ENCODE assay signal across 8 cellular contexts in the genomic region with DNA sequence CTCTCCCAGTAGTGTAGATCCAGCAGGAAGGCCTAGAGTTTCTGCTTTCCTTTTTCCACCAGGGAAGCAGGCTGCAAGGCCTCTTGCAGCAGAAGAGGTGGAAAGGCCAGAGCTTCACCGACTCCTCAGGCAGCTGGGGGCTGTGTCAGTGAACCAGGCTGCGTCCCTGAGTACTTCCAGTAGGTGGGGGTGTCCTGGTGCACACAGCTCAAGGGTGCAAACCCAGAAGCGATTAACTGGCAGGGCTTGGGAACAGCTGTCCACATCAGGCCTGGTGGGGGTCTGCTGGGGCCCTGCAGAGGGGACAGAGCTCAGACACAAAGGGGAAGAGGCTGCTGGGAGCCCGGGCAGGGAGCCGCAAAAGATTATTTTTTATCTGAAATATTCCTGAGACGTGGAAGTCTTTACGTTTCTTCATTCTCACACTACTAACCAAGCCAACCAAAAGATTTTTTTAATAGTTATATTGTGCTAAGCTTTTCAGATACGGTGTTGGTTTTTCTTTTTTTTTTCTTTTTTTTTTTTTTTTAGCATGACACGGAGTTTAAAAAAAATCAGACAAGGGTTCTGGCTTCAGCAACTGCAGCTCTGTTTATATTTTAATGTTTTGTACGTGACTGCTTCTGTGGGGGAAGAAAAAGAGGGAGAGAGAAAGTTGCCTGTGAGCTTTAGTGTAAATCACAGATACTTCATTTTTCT. TPM values are rescaled to one million over a fixed set of nuclear protein-coding genes. Genes with fewer than 3 reads are reported as not detected.
DNase-seq lines count a peak whose midpoint lies in the region; ATAC-seq and TF ChIP-seq lines count a peak whose summit lies in the region.

No MANE protein-coding gene starts in this region.

- H3K4me1 ChIP-seq in RWPE2 (ENCODE audit: insufficient read depth, poor library complexity, severe bottlenecking) (peaks cover 13% of the 10 kb centered on the region), breast epithelium (no peaks in the 10 kb centered on the region), suprapubic skin (peaks cover 23% of the 10 kb centered on the region)

- 64% methylated on average over 10 of the region's 10 CpGs for WGBS in suprapubic skin

- H3K27me3 ChIP-seq in H7 (ENCODE audit: control insufficient read depth, insufficient read depth, low read length) (no peaks in the 10 kb centered on the region), RWPE2 (ENCODE audit: insufficient read depth, poor library complexity, severe bottlenecking) (no peaks in the 10 kb centered on the region), breast epithelium (no peaks in the 10 kb centered on the region), suprapubic skin (no peaks in the 10 kb centered on the region)

- DNase-seq in H7, result peak; percentile 87
- DNase-seq in RWPE2 (ENCODE audit: low spot score), result no peak
- DNase-seq in fibroblast of mammary gland (ENCODE audit: low read depth), result peak; percentile 78
- peak; percentile 48 for DNase-seq in neural crest cell (ENCODE audit: low read depth, low spot score)
- DNase-seq in NCI-H1436 treated with DMSO at 0.1 percent for 48 hours (lab: John Stamatoyannopoulos, UW), result no peak
- no peak for DNase-seq in breast epithelium (ENCODE audit: low spot score in 2 of 2)
- no peak for DNase-seq in suprapubic skin (ENCODE audit: low spot score in 2 of 2)

- H3K27ac Mint-ChIP-seq in neural crest cell (ENCODE audit: unreplicated experiment), result peak overlapping the region; percentile 72

- ATAC-seq in RWPE2 (ENCODE audit: low read depth) (peak; percentile 48; the same call in 2 of the 3 replicates), GM18909 (IDR thresholded peaks at IDR 0.05; ENCODE audit: poor library complexity, unreplicated experiment) (no peak)

- no peak overlapping the region for H3K4me3 ChIP-seq in H7 (ENCODE audit: insufficient read depth, low read depth, low read length)
- H3K4me3 ChIP-seq in RWPE2 (ENCODE audit: severe bottlenecking), result no peak overlapping the region
- H3K4me3 ChIP-seq in fibroblast of mammary gland (ENCODE audit: control insufficient read depth, low read depth, low read length), result no peak overlapping the region
- no peak overlapping the region for H3K4me3 ChIP-seq in breast epithelium
- H3K4me3 ChIP-seq in suprapubic skin, result no peak overlapping the region

- H3K36me3 ChIP-seq in H7 (replicated peaks; ENCODE audit: control insufficient read depth, insufficient read depth, low read length), result no peaks in the 10 kb centered on the region
- H3K36me3 ChIP-seq in RWPE2 (ENCODE audit: low read depth), result no peaks in the 10 kb centered on the region
- H3K36me3 ChIP-seq in breast epithelium, result no peaks in the 10 kb centered on the region
- H3K36me3 ChIP-seq in suprapubic skin, result no peaks in the 10 kb centered on the region

- peak overlapping the region; percentile 78 for H3K4me3 Mint-ChIP-seq in neural crest cell

- peaks cover 38% of the 10 kb centered on the region for H3K27me3 Mint-ChIP-seq in neural crest cell (ENCODE audit: low read depth)

- peak; percentile 41 for TF ChIP-seq CTCF in RWPE2 (IDR thresholded peaks at IDR 0.05; ENCODE audit: poor library complexity, severe bottlenecking)
- peak; percentile 85 for TF ChIP-seq CTCF in fibroblast of mammary gland (conservative IDR thresholded peaks at IDR 0.05; ENCODE audit: control insufficient read depth, insufficient read depth, low read depth, low read length)
- peak; percentile 62 for TF ChIP-seq CTCF in neural crest cell (conservative IDR thresholded peaks at IDR 0.05)
- TF ChIP-seq CTCF in breast epithelium (IDR thresholded peaks at IDR 0.05), result peak in 1 of 3 donors; percentile 34
- peak in 1 of 2 donors; percentile 45 for TF ChIP-seq CTCF in suprapubic skin (IDR thresholded peaks at IDR 0.05)

- intact Hi-C loops in breast epithelium (cut with DNase I; ENCODE audit: low total_unique reads), result no loop called here

- H3K27ac ChIP-seq in RWPE2 (ENCODE audit: poor library complexity, severe bottlenecking) (no peak overlapping the region), breast epithelium (peak overlapping the region in 1 of 2 donors; percentile 3), suprapubic skin (no peak overlapping the region)

- no peak for TF ChIP-seq EP300 in suprapubic skin (IDR thresholded peaks at IDR 0.05)

- no peak for TF ChIP-seq POLR2A in breast epithelium (IDR thresholded peaks at IDR 0.05)
- no peak for TF ChIP-seq POLR2A in suprapubic skin (IDR thresholded peaks at IDR 0.05)

- no peaks in the 10 kb centered on the region for H3K36me3 Mint-ChIP-seq in neural crest cell (ENCODE audit: low read depth)

- peaks cover 55% of the 10 kb centered on the region for H3K4me1 Mint-ChIP-seq in neural crest cell

- H3K9me3 ChIP-seq in RWPE2 (ENCODE audit: severe bottlenecking), result no peaks in the 10 kb centered on the region
- no peaks in the 10 kb centered on the region for H3K9me3 ChIP-seq in breast epithelium
- H3K9me3 ChIP-seq in suprapubic skin, result no peaks in the 10 kb centered on the region

- no peaks in the 10 kb centered on the region for H3K9me3 Mint-ChIP-seq in neural crest cell

RNA-seq across cellular contexts. Expression of a gene that starts 11.0 kb away (rescaled TPM):
- 2.0 and 2.7 TPM in 2 replicates for total RNA-seq in H7 (2014; rRNA removed; shearing (Covaris generic))
- total RNA-seq in neural crest cell (2.4 and 3.0 TPM in 2 replicates), breast epithelium (1 to 10 TPM; 3.7 to 9.8 (median 8.3) TPM), suprapubic skin (1 to 10 TPM; 2.1 to 3.2 (median 2.7) TPM)

Comparison
In these comparisons a context has a peak if more than half of its experiments do, and no peak if none do; other contexts are left out.
1. DNase-seq: peak in H7 (single experiment), fibroblast of mammary gland (single experiment) and neural crest cell (single experiment); none in RWPE2 (single experiment), NCI-H1436 treated with DMSO at 0.1 percent for 48 hours (single experiment), breast epithelium (0 of 2) and suprapubic skin (0 of 2).